ENCODE assay signal across 15 cellular contexts in genomic region chr10:112365451-112365850, GRCh38. TPM values are rescaled to one million over a fixed set of nuclear protein-coding genes. Genes with fewer than 3 reads are reported as not detected.
DNase-seq lines count a peak whose midpoint lies in the region; ATAC-seq and TF ChIP-seq lines count a peak whose summit lies in the region.
"Had no signal": no experiment of that assay in that cellular context is flagged by ENCODE, and none has a peak within 500 bp of the region (broad histone marks: within the 10 kb centered on the region; RNA-seq: fewer than 3 reads in every experiment).

No MANE protein-coding gene starts in this region.

- H3K27ac ChIP-seq in hepatocyte (peak overlapping the region; percentile 83), muscle layer of duodenum (ENCODE audit: low read length) (peak overlapping the region; percentile 9), gastroesophageal sphincter (no peak overlapping the region)

- 85% methylated on average over 6 of the region's 6 CpGs for WGBS in hepatocyte (ENCODE audit: low lambda C conversion rate, missing lambda C conversion rate)
- WGBS in gastroesophageal sphincter (ENCODE audit: low coverage in 1 of 2), 2 donors, result 70 to 83% methylated on average over 3 to 5 of the region's 6 CpGs

- H3K79me2 ChIP-seq in hepatocyte, result no peaks in the 10 kb centered on the region

- no peak for DNase-seq in Caco-2
- DNase-seq in adipocyte (ENCODE audit: low read depth), result no peak
- no peak for DNase-seq in hepatocyte (ENCODE audit: low spot score)
- DNase-seq in activated effector memory CD4-positive, alpha-beta T cell treated with Interleukin-2 at 50 U/mL for 16 hours, result no peak
- DNase-seq: C1 segment of cervical spinal cord; CD4-positive, alpha-beta memory T cell; COR-L47; DMS53; GF-D8; GOT3 had no signal

- no peak for TF ChIP-seq EP300 in gastroesophageal sphincter (IDR thresholded peaks at IDR 0.05)

- no peaks in the 10 kb centered on the region for H3K36me3 Mint-ChIP-seq in Caco-2 (ENCODE audit: insufficient read depth, unreplicated experiment)
- H3K36me3 Mint-ChIP-seq: CD4-positive, alpha-beta memory T cell had no signal

- no peak for TF ChIP-seq POLR2A in gastroesophageal sphincter (IDR thresholded peaks at IDR 0.05)

- TF ChIP-seq CTCF in Caco-2 (IDR thresholded peaks at IDR 0.05; ENCODE audit: insufficient read depth in 1 of 2, low read depth in 1 of 2, low read length in 1 of 2, severe bottlenecking in 1 of 2, unreplicated experiment in 1 of 2) (no peak), hepatocyte (IDR thresholded peaks at IDR 0.05; ENCODE audit: poor library complexity) (no peak), gastroesophageal sphincter (IDR thresholded peaks at IDR 0.05) (no peak)

- H3K9me3 ChIP-seq in Caco-2 (no peaks in the 10 kb centered on the region), adipocyte (ENCODE audit: control insufficient read depth, low read length) (no peaks in the 10 kb centered on the region), hepatocyte (ENCODE audit: low read depth) (no peaks in the 10 kb centered on the region), muscle layer of duodenum (ENCODE audit: control insufficient read depth in 1 of 2, low read length in 2 of 2) (no peaks in the 10 kb centered on the region), gastroesophageal sphincter (no peaks in the 10 kb centered on the region)

- H3K4me1 ChIP-seq in Caco-2, result peaks cover 54% of the 10 kb centered on the region
- H3K4me1 ChIP-seq in adipocyte (ENCODE audit: control insufficient read depth, insufficient read depth, low read length), result peaks cover 54% of the 10 kb centered on the region
- H3K4me1 ChIP-seq in hepatocyte (ENCODE audit: insufficient read depth), result peaks cover 40% of the 10 kb centered on the region
- H3K4me1 ChIP-seq in muscle layer of duodenum (ENCODE audit: control insufficient read depth in 1 of 2, insufficient read depth in 2 of 2, low read length in 2 of 2), result peaks cover 0 to 10% of the 10 kb centered on the region in 2 donors
- peaks cover 0 to 23% (median 5%) of the 10 kb centered on the region in 3 donors for H3K4me1 ChIP-seq in gastroesophageal sphincter

- H3K4me2 ChIP-seq in hepatocyte, result no peak overlapping the region

- H3K27ac Mint-ChIP-seq in Caco-2 (ENCODE audit: unreplicated experiment), result peak overlapping the region; percentile 78
- H3K27ac Mint-ChIP-seq: B cell, H9 had no signal

- no peak for ATAC-seq in gastroesophageal sphincter
- no peak for ATAC-seq in HG03378 (IDR thresholded peaks at IDR 0.05; ENCODE audit: unreplicated experiment)

- no peaks in the 10 kb centered on the region for H3K9me3 Mint-ChIP-seq in Caco-2 (ENCODE audit: unreplicated experiment)
- H3K9me3 Mint-ChIP-seq: CD4-positive, alpha-beta memory T cell; H9 had no signal

- BruUV-seq in Caco-2 (replicated peaks; lab: Mats Ljungman, UMichigan), result no TSS peak

- H3K4me3 ChIP-seq in Caco-2 (ENCODE audit: low read depth, low read length), result no peak overlapping the region
- no peak overlapping the region for H3K4me3 ChIP-seq in adipocyte (ENCODE audit: low read length)
- H3K4me3 ChIP-seq in hepatocyte, result no peak overlapping the region
- no peak overlapping the region for H3K4me3 ChIP-seq in muscle layer of duodenum (ENCODE audit: low read depth in 1 of 2, low read length in 2 of 2)
- H3K4me3 ChIP-seq in gastroesophageal sphincter, result no peak overlapping the region

- H3K27me3 ChIP-seq in Caco-2 (replicated peaks; ENCODE audit: control insufficient read depth, insufficient read depth, low read length) (no peaks in the 10 kb centered on the region), adipocyte (replicated peaks; ENCODE audit: control insufficient read depth, insufficient read depth, low read length) (no peaks in the 10 kb centered on the region), hepatocyte (no peaks in the 10 kb centered on the region), muscle layer of duodenum (ENCODE audit: low read depth, low read length) (no peaks in the 10 kb centered on the region), gastroesophageal sphincter (no peaks in the 10 kb centered on the region)

- CTCF ChIA-PET in Caco-2 (lab: Charles Lee), result interaction anchor here (2.5 kb wide), 1 partner anchor 9 kb away, joined by 19 read pairs; the partner anchor contains the start of gene ACSL5

- POLR2A ChIA-PET in Caco-2 (lab: Charles Lee), result interaction anchor here (2.3 kb wide), 1 partner anchor 8 kb away, joined by 12 read pairs; the partner anchor contains the start of gene ACSL5

- no peaks in the 10 kb centered on the region for H3K9me2 ChIP-seq in hepatocyte (replicated peaks; ENCODE audit: insufficient read depth)

- no peaks in the 10 kb centered on the region for H3K36me3 ChIP-seq in Caco-2 (ENCODE audit: control insufficient read depth, insufficient read depth, low read length)
- H3K36me3 ChIP-seq in adipocyte (ENCODE audit: control insufficient read depth, insufficient read depth, low read length, severe bottlenecking), result no peaks in the 10 kb centered on the region
- H3K36me3 ChIP-seq in hepatocyte (replicated peaks; ENCODE audit: insufficient read depth, low read depth), result no peaks in the 10 kb centered on the region
- H3K36me3 ChIP-seq in muscle layer of duodenum (ENCODE audit: control insufficient read depth in 1 of 2, insufficient read depth in 2 of 2, low read length in 2 of 2), result no peaks in the 10 kb centered on the region
- H3K36me3 ChIP-seq in gastroesophageal sphincter, result no peaks in the 10 kb centered on the region

- peaks cover 32% of the 10 kb centered on the region for H3K4me1 Mint-ChIP-seq in Caco-2 (ENCODE audit: low read depth, unreplicated experiment)

- no peak overlapping the region for H3K4me3 Mint-ChIP-seq in Caco-2 (ENCODE audit: unreplicated experiment)
- H3K4me3 Mint-ChIP-seq: B cell; CD4-positive, alpha-beta memory T cell; H9 had no signal

- no peaks in the 10 kb centered on the region for H3K27me3 Mint-ChIP-seq in Caco-2 (ENCODE audit: insufficient read depth, unreplicated experiment)

- H4K20me1 ChIP-seq in hepatocyte (ENCODE audit: insufficient read depth, poor library complexity, severe bottlenecking), result no peaks in the 10 kb centered on the region

- H2AFZ ChIP-seq in hepatocyte, result no peak overlapping the region

- intact Hi-C loops in Caco-2 (cut with micrococcal nuclease; ENCODE audit: unreplicated experiment), result loop anchor here (1.0 kb wide), 1 partner anchor 18 kb away; no protein-coding TSS in a partner anchor

- peak overlapping the region; percentile 52 for H3K9ac ChIP-seq in adipocyte (ENCODE audit: low read length)

RNA-seq across cellular contexts. Expression of gene ACSL5, which starts 8.5 kb away (rescaled TPM):
- 46.6 and 47.9 TPM in 2 replicates for total RNA-seq in Caco-2 (2022)
- total RNA-seq in hepatocyte, result 40.2 and 43.1 TPM in 2 replicates
- 22.2 and 22.7 TPM in 2 replicates for polyA plus RNA-seq in hepatocyte
- 10 to 100 TPM in 1 of 4 donors, 1 to 10 TPM in 3; 2.0 to 14.6 (median 9.8) TPM for total RNA-seq in gastroesophageal sphincter
- total RNA-seq: H9 had no signal

Comparison
In these comparisons a context has a peak if more than half of its experiments do, and no peak if none do; other contexts are left out.
1. H3K27ac ChIP-seq: peak in hepatocyte (single experiment) and muscle layer of duodenum (single experiment); none in gastroesophageal sphincter (0 of 4).